In genomic region chr10:100982916-100983830, GRCh38 we compare ENCODE assay signal across 25 cellular contexts. TPM values are rescaled to one million over a fixed set of nuclear protein-coding genes. Genes with fewer than 3 reads are reported as not detected.
A peak's percentile ranks its signal among the peaks of the same experiment; 100 is the strongest.
DNase-seq lines count a peak whose midpoint lies in the region; ATAC-seq and TF ChIP-seq lines count a peak whose summit lies in the region.
"Had no signal": no experiment of that assay in that cellular context is flagged by ENCODE, and none has a peak within 500 bp of the region (broad histone marks: within the 10 kb centered on the region; RNA-seq: fewer than 3 reads in every experiment).

No MANE protein-coding gene starts in this region.

- CTCF ChIA-PET in activated CD8-positive, alpha-beta memory T cell treated with anti-CD3 and anti-CD28 coated beads, Interleukin-2, amount 10 ng/mL, durations not matched to agents 7 days and 5 days (lab: Charles Lee) = interaction anchor here (1.1 kb wide), 1 partner anchor 55 kb away, joined by 3 read pairs; no protein-coding TSS in a partner anchor

- peaks cover 4% of the 10 kb centered on the region for H3K36me3 Mint-ChIP-seq in activated CD8-positive, alpha-beta memory T cell treated with anti-CD3 and anti-CD28 coated beads, Interleukin-2, amount 10 ng/mL, durations not matched to agents 7 days and 5 days
- peaks cover 8% of the 10 kb centered on the region for H3K36me3 Mint-ChIP-seq in natural killer cell

- H3K4me1 ChIP-seq in stomach (peaks cover 16 to 29% (median 28%) of the 10 kb centered on the region in 4 donors), hepatocyte (ENCODE audit: insufficient read depth) (peaks cover 14% of the 10 kb centered on the region)

- intact Hi-C loops in natural killer cell (cut with micrococcal nuclease) (no loop called here), stomach (cut with DNase I; ENCODE audit: low total_unique reads) (no loop called here)

- H3K4me3 ChIP-seq in stomach (no peak overlapping the region), hepatocyte (no peak overlapping the region)
- H3K4me3 ChIP-seq: A549, esophagus squamous epithelium had no signal

- ATAC-seq in activated CD8-positive, alpha-beta memory T cell treated with anti-CD3 and anti-CD28 coated beads, Interleukin-2, amount 10 ng/mL, durations not matched to agents 7 days and 5 days = no peak
- ATAC-seq in natural killer cell = no peak
- ATAC-seq: A549; activated CD4-positive, alpha-beta T cell treated with anti-CD3 and anti-CD28 coated beads for 36 hours; left colon; Right ventricle myocardium inferior had no signal

- H3K9me2 ChIP-seq in hepatocyte (replicated peaks; ENCODE audit: insufficient read depth) = no peaks in the 10 kb centered on the region

- H2AFZ ChIP-seq in hepatocyte = no peak overlapping the region

- H3K27me3 Mint-ChIP-seq in activated CD8-positive, alpha-beta memory T cell treated with anti-CD3 and anti-CD28 coated beads, Interleukin-2, amount 10 ng/mL, durations not matched to agents 7 days and 5 days = no peaks in the 10 kb centered on the region
- no peaks in the 10 kb centered on the region for H3K27me3 Mint-ChIP-seq in natural killer cell (ENCODE audit: low read depth in 2 of 2)
- H3K27me3 Mint-ChIP-seq: activated CD4-positive, alpha-beta T cell treated with anti-CD3 and anti-CD28 coated beads for 36 hours had no signal

- no peaks in the 10 kb centered on the region for H4K20me1 ChIP-seq in hepatocyte (ENCODE audit: insufficient read depth, poor library complexity, severe bottlenecking)

- H3K27me3 ChIP-seq in stomach (no peaks in the 10 kb centered on the region), hepatocyte (no peaks in the 10 kb centered on the region)
- H3K27me3 ChIP-seq: esophagus squamous epithelium had no signal

- H3K27ac ChIP-seq in stomach = no peak overlapping the region
- no peak overlapping the region for H3K27ac ChIP-seq in hepatocyte
- H3K27ac ChIP-seq: A549, esophagus squamous epithelium had no signal

- no peaks in the 10 kb centered on the region for H3K9me3 Mint-ChIP-seq in activated CD8-positive, alpha-beta memory T cell treated with anti-CD3 and anti-CD28 coated beads, Interleukin-2, amount 10 ng/mL, durations not matched to agents 7 days and 5 days (ENCODE audit: low read depth)
- peaks cover 0 to 3% of the 10 kb centered on the region in 2 donors for H3K9me3 Mint-ChIP-seq in natural killer cell

- TF ChIP-seq POLR2A in stomach (IDR thresholded peaks at IDR 0.05) = no peak

- no peak overlapping the region for H3K27ac Mint-ChIP-seq in activated CD8-positive, alpha-beta memory T cell treated with anti-CD3 and anti-CD28 coated beads, Interleukin-2, amount 10 ng/mL, durations not matched to agents 7 days and 5 days
- H3K27ac Mint-ChIP-seq in natural killer cell = no peak overlapping the region
- H3K27ac Mint-ChIP-seq: activated CD4-positive, alpha-beta T cell treated with anti-CD3 and anti-CD28 coated beads for 36 hours had no signal

- WGBS in stomach, 5 donors = 84 to 89% (median 86%) methylated on average over 14 to 24 of the region's 24 CpGs
- WGBS in hepatocyte (ENCODE audit: low lambda C conversion rate, missing lambda C conversion rate) = 94% methylated on average over 24 of the region's 24 CpGs

- H3K79me2 ChIP-seq in hepatocyte = peaks cover 20% of the 10 kb centered on the region

- H3K4me2 ChIP-seq in hepatocyte = no peak overlapping the region
- H3K4me2 ChIP-seq: A549 had no signal

- TF ChIP-seq CTCF in natural killer cell (IDR thresholded peaks at IDR 0.05) (no peak), stomach (IDR thresholded peaks at IDR 0.05) (no peak), GM10266 (IDR thresholded peaks at IDR 0.05; ENCODE audit: control insufficient read depth, insufficient read depth, low read depth, missing control alignments) (no peak), hepatocyte (IDR thresholded peaks at IDR 0.05; ENCODE audit: poor library complexity) (no peak)

- DNase-seq in activated CD8-positive, alpha-beta memory T cell treated with anti-CD3 and anti-CD28 coated beads, Interleukin-2, amount 50 U/mL, for 48 hours = peak; percentile 35
- DNase-seq in activated CD8-positive, alpha-beta memory T cell treated with anti-CD3 and anti-CD28 coated beads, Interleukin-2, amount 10 ng/mL, durations not matched to agents 7 days and 5 days = no peak
- DNase-seq in cerebellar cortex (ENCODE audit: low spot score) (peak; percentile 88), natural killer cell (peak; percentile 11), stomach (peak; percentile 7), SKM-1 (lab: John Stamatoyannopoulos, UW; ENCODE audit: unreplicated experiment) (no peak), GM10266 (ENCODE audit: extremely low spot score) (no peak), hepatocyte (ENCODE audit: low spot score) (no peak)
- DNase-seq: activated CD4-positive, alpha-beta T cell treated with anti-CD3 and anti-CD28 coated beads for 36 hours; activated naive CD4-positive, alpha-beta T cell treated with Interleukin-2 at 50 U/mL for 16 hours; amygdala; Calu3; central memory CD4-positive, alpha-beta T cell; effector memory CD4-positive, alpha-beta T cell; esophagus squamous epithelium; IMR-90; midbrain; NCI-H1436; NCI-H2171 treated with DMSO at 0.1 percent for 48 hours; NCI-H69; retina; stimulated activated CD4-positive, alpha-beta T cell treated with anti-CD3 and anti-CD28 coated beads, Interleukin-12 subunit alpha, Interleukin-12 subunit beta, amount 100 ng/mL, for 4 hours had no signal

- peaks cover 21% of the 10 kb centered on the region for H3K4me1 Mint-ChIP-seq in activated CD8-positive, alpha-beta memory T cell treated with anti-CD3 and anti-CD28 coated beads, Interleukin-2, amount 10 ng/mL, durations not matched to agents 7 days and 5 days
- H3K4me1 Mint-ChIP-seq in natural killer cell = peaks cover 10 to 26% of the 10 kb centered on the region in 2 donors

- no peaks in the 10 kb centered on the region for H3K9me3 ChIP-seq in stomach
- H3K9me3 ChIP-seq in hepatocyte (ENCODE audit: low read depth) = no peaks in the 10 kb centered on the region
- H3K9me3 ChIP-seq: A549, esophagus squamous epithelium had no signal

- no peak overlapping the region for H3K4me3 Mint-ChIP-seq in activated CD8-positive, alpha-beta memory T cell treated with anti-CD3 and anti-CD28 coated beads, Interleukin-2, amount 10 ng/mL, durations not matched to agents 7 days and 5 days
- no peak overlapping the region for H3K4me3 Mint-ChIP-seq in natural killer cell
- H3K4me3 Mint-ChIP-seq: activated CD4-positive, alpha-beta T cell treated with anti-CD3 and anti-CD28 coated beads for 36 hours had no signal

- no peak for TF ChIP-seq EP300 in stomach (IDR thresholded peaks at IDR 0.05)

- H3K36me3 ChIP-seq in stomach = peaks cover 24 to 78% (median 65%) of the 10 kb centered on the region in 4 donors
- no peaks in the 10 kb centered on the region for H3K36me3 ChIP-seq in hepatocyte (replicated peaks; ENCODE audit: insufficient read depth, low read depth)

RNA-seq across cellular contexts. Expression of gene MRPL43, which starts 4.1 kb away (rescaled TPM):
- 10 to 100 TPM; 48.2 to 52.2 TPM for total RNA-seq in activated CD8-positive, alpha-beta memory T cell treated with anti-CD3 and anti-CD28 coated beads, Interleukin-2, amount 10 ng/mL, durations not matched to agents 7 days and 5 days
- total RNA-seq in natural killer cell (10 to 100 TPM; 27.2 to 42.0 (median 33.1) TPM), stomach (100 to 1,000 TPM in 1 of 5 donors, 10 to 100 TPM in 4; 29.9 to 243 (median 93.3) TPM), hepatocyte (60.1 and 65.9 TPM in 2 replicates)
- polyA plus RNA-seq in stomach (100 to 1,000 TPM in 1 of 3 donors, 10 to 100 TPM in 2; 91.2 to 131 (median 98.6) TPM), hepatocyte (111 and 112 TPM in 2 replicates)

RNA-seq across cellular contexts. Expression of gene TWNK, which starts 4.2 kb away (rescaled TPM):
- total RNA-seq in activated CD8-positive, alpha-beta memory T cell treated with anti-CD3 and anti-CD28 coated beads, Interleukin-2, amount 10 ng/mL, durations not matched to agents 7 days and 5 days = 10 to 100 TPM; 11.2 to 18.7 TPM
- total RNA-seq in natural killer cell (1 to 10 TPM; 2.2 to 3.6 (median 3.3) TPM), stomach (10 to 100 TPM in 2 of 5 donors, 1 to 10 TPM in 2, not detected in 1; 4.2 to 30.8 (median 18.0) TPM), hepatocyte (3.2 and 5.0 TPM in 2 replicates)
- polyA plus RNA-seq in stomach (1 to 10 TPM; 2.3 to 4.8 (median 4.7) TPM), hepatocyte (4.0 and 5.1 TPM in 2 replicates)

RNA-seq across cellular contexts. Expression of gene SEMA4G, which starts 13.9 kb away (rescaled TPM):
- under 1 TPM; 0.26 to 0.45 TPM for total RNA-seq in activated CD8-positive, alpha-beta memory T cell treated with anti-CD3 and anti-CD28 coated beads, Interleukin-2, amount 10 ng/mL, durations not matched to agents 7 days and 5 days
- total RNA-seq in natural killer cell = 1 to 10 TPM in 1 of 3 donors, under 1 TPM in 1, not detected in 1; 0.53 to 1.7 TPM
- 10 to 100 TPM in 3 of 5 donors, 1 to 10 TPM in 2; 7.6 to 96.3 (median 25.5) TPM for total RNA-seq in stomach
- 1 to 10 TPM; 5.1 to 6.2 (median 6.1) TPM for polyA plus RNA-seq in stomach
- 48.6 and 54.8 TPM in 2 replicates for total RNA-seq in hepatocyte
- 28.6 and 38.9 TPM in 2 replicates for polyA plus RNA-seq in hepatocyte

RNA-seq across cellular contexts. Expression of gene LZTS2, which starts 16.4 kb away (rescaled TPM):
- 10 to 100 TPM; 12.6 to 12.7 TPM for total RNA-seq in activated CD8-positive, alpha-beta memory T cell treated with anti-CD3 and anti-CD28 coated beads, Interleukin-2, amount 10 ng/mL, durations not matched to agents 7 days and 5 days
- total RNA-seq in natural killer cell (10 to 100 TPM in 2 of 3 donors, 1 to 10 TPM in 1; 8.0 to 16.1 (median 11.7) TPM), stomach (10 to 100 TPM; 41.2 to 70.7 (median 52.5) TPM), hepatocyte (62.9 and 73.6 TPM in 2 replicates)
- polyA plus RNA-seq in stomach (10 to 100 TPM; 34.7 to 58.2 (median 39.1) TPM), hepatocyte (88.5 and 90.7 TPM in 2 replicates)

RNA-seq across cellular contexts. Expression of gene PDZD7, which starts 47.8 kb away (rescaled TPM):
- 1 to 10 TPM in 1 of 2 experiments, under 1 TPM in 1; 0.59 to 1.2 TPM for total RNA-seq in activated CD8-positive, alpha-beta memory T cell treated with anti-CD3 and anti-CD28 coated beads, Interleukin-2, amount 10 ng/mL, durations not matched to agents 7 days and 5 days
- 1 to 10 TPM in 1 of 3 donors, under 1 TPM in 2; 0.35 to 1.2 (median 0.52) TPM for total RNA-seq in natural killer cell
- 1 to 10 TPM in 1 of 5 donors, not detected in 4; 2.4 TPM for total RNA-seq in stomach
- under 1 TPM; 0.20 to 0.76 (median 0.75) TPM for polyA plus RNA-seq in stomach
- total RNA-seq in hepatocyte = 2.5 and 6.0 TPM in 2 replicates
- polyA plus RNA-seq in hepatocyte = 8.4 and 10.5 TPM in 2 replicates

Comparison
In these comparisons a context has a peak if more than half of its experiments do, and no peak if none do; other contexts are left out.
1. DNase-seq: peak in activated CD8-positive, alpha-beta memory T cell treated with anti-CD3 and anti-CD28 coated beads, Interleukin-2, amount 50 U/mL, for 48 hours (single experiment), cerebellar cortex (single experiment), natural killer cell (single experiment) and stomach (single experiment); none in activated CD8-positive, alpha-beta memory T cell treated with anti-CD3 and anti-CD28 coated beads, Interleukin-2, amount 10 ng/mL, durations not matched to agents 7 days and 5 days (single experiment), SKM-1 (single experiment), GM10266 (single experiment) and hepatocyte (single experiment).